Comparison of ENCODE assay signal across 29 cellular contexts in genomic region chr13:99948907-99949656, GRCh38. TPM values are rescaled to one million over a fixed set of nuclear protein-coding genes. Genes with fewer than 3 reads are reported as not detected.
DNase-seq lines count a peak whose midpoint lies in the region; ATAC-seq, FAIRE-seq and TF ChIP-seq lines count a peak whose summit lies in the region.
"Had no signal": no experiment of that assay in that cellular context is flagged by ENCODE, and none has a peak within 500 bp of the region (broad histone marks: within the 10 kb centered on the region; RNA-seq: fewer than 3 reads in every experiment).

No MANE protein-coding gene starts in this region.

- H2BK15ac ChIP-seq in neuronal stem cell (ENCODE audit: low read length) = no peak overlapping the region

- H3K18ac ChIP-seq in neuronal stem cell (ENCODE audit: low read length) = no peak overlapping the region

- H3K9ac ChIP-seq in BLaER1 = no peak overlapping the region
- H3K9ac ChIP-seq in iPS-20b (ENCODE audit: low read depth, low read length) = peak overlapping the region; percentile 10; the same call in 1 of the 2 replicates
- H3K9ac ChIP-seq in neuronal stem cell (ENCODE audit: low read depth, low read length, poor library complexity) = no peak overlapping the region
- H3K9ac ChIP-seq: KMS-11 had no signal

- no peak overlapping the region for H3K14ac ChIP-seq in neuronal stem cell (ENCODE audit: low read length)

- H2BK5ac ChIP-seq in neuronal stem cell (ENCODE audit: low read length) = no peak overlapping the region

- H2AFZ ChIP-seq in neuronal stem cell (ENCODE audit: low read length) = peak overlapping the region; percentile 46

- no peak for TF ChIP-seq CTCF in esophagus muscularis mucosa (IDR thresholded peaks at IDR 0.05)

- H3K36me3 Mint-ChIP-seq in T-helper 17 cell (ENCODE audit: low read depth) = peaks cover 3% of the 10 kb centered on the region
- H3K36me3 Mint-ChIP-seq: activated naive CD8-positive, alpha-beta T cell treated with anti-CD3 and anti-CD28 coated beads, Interleukin-2, amount 10 ng/mL, durations not matched to agents 7 days and 5 days had no signal

- no peak overlapping the region for H3K27ac ChIP-seq in BLaER1
- H3K27ac ChIP-seq in iPS-20b (ENCODE audit: low read length) = no peak overlapping the region
- H3K27ac ChIP-seq in neuronal stem cell (replicated peaks; ENCODE audit: low read length) = no peak overlapping the region
- no peak overlapping the region for H3K27ac ChIP-seq in esophagus muscularis mucosa (replicated peaks in 1 of 4)
- H3K27ac ChIP-seq: KMS-11, RWPE1, skin epidermis had no signal

- H3K27me3 ChIP-seq in BLaER1 (peaks cover 15% of the 10 kb centered on the region), iPS-20b (ENCODE audit: insufficient read depth, low read length) (peaks cover 14% of the 10 kb centered on the region), neuronal stem cell (ENCODE audit: control insufficient read depth in 3 of 3, insufficient read depth in 3 of 3, low read depth in 1 of 3, low read length in 3 of 3) (no peaks in the 10 kb centered on the region), esophagus muscularis mucosa (peaks cover 0 to 83% (median 4%) of the 10 kb centered on the region in 4 donors)

- H3K4me3 ChIP-seq in BLaER1 = no peak overlapping the region
- no peak overlapping the region for H3K4me3 ChIP-seq in iPS-20b (ENCODE audit: low read length)
- H3K4me3 ChIP-seq in neuronal stem cell (ENCODE audit: low read length in 2 of 2) = no peak overlapping the region
- no peak overlapping the region for H3K4me3 ChIP-seq in esophagus muscularis mucosa
- H3K4me3 ChIP-seq: skin epidermis had no signal

- H4K91ac ChIP-seq in neuronal stem cell (ENCODE audit: low read depth, low read length, poor library complexity) = no peak overlapping the region

- H3K36me3 ChIP-seq in BLaER1 (no peaks in the 10 kb centered on the region), iPS-20b (ENCODE audit: insufficient read depth, low read depth, low read length) (no peaks in the 10 kb centered on the region), neuronal stem cell (replicated peaks in 1 of 2; ENCODE audit: control insufficient read depth in 2 of 2, insufficient read depth in 2 of 2, low read length in 2 of 2) (no peaks in the 10 kb centered on the region), esophagus muscularis mucosa (no peaks in the 10 kb centered on the region)
- H3K36me3 ChIP-seq: BE2C had no signal

- no peak for DNase-seq in T-helper 17 cell
- DNase-seq in neuronal stem cell (ENCODE audit: low spot score) = no peak
- no peak for DNase-seq in RCC 7860 (ENCODE audit: low spot score)
- no peak for DNase-seq in esophagus muscularis mucosa (ENCODE audit: extremely low spot score)
- DNase-seq in effector CD8-positive, alpha-beta T cell (lab: John Stamatoyannopoulos, UW) = no peak
- DNase-seq in GM19239 (ENCODE audit: insufficient read length, low spot score) = no peak
- DNase-seq: ACHN; activated CD4-positive, CD25-positive, alpha-beta regulatory T cell treated with anti-CD3 and anti-CD28 coated beads, Interleukin-2, amount 50 U/mL, for 72 hours; activated CD8-positive, alpha-beta T cell treated with anti-CD3 and anti-CD28 coated beads for 36 hours; activated naive CD8-positive, alpha-beta T cell treated with anti-CD3 and anti-CD28 coated beads, Interleukin-2, amount 10 ng/mL, durations not matched to agents 7 days and 5 days; BE2C; DND-41; HCEC 1CT; mesendoderm; NCI-H1436 treated with DMSO at 0.1 percent for 48 hours; NCI-H2107; NCI-H446; occipital lobe had no signal

- no peak overlapping the region for H3K23ac ChIP-seq in neuronal stem cell (ENCODE audit: low read depth, low read length, poor library complexity)

- FAIRE-seq in RCC 7860 (lab: Jason Lieb, UNC) = no peak
- FAIRE-seq in GM19239 (lab: Jason Lieb, UNC) = no peak
- FAIRE-seq: HTR-8/SVneo had no signal

- no peaks in the 10 kb centered on the region for H3K79me1 ChIP-seq in neuronal stem cell (ENCODE audit: low read depth, low read length)

- H4K8ac ChIP-seq in neuronal stem cell (ENCODE audit: low read depth, low read length) = no peak overlapping the region

- no peak overlapping the region for H2BK12ac ChIP-seq in neuronal stem cell (ENCODE audit: low read length)

- H3K27me3 Mint-ChIP-seq in T-helper 17 cell = peaks cover 79% of the 10 kb centered on the region

- peaks cover 4% of the 10 kb centered on the region for H3K4me1 Mint-ChIP-seq in T-helper 17 cell
- H3K4me1 Mint-ChIP-seq: activated naive CD8-positive, alpha-beta T cell treated with anti-CD3 and anti-CD28 coated beads, Interleukin-2, amount 10 ng/mL, durations not matched to agents 7 days and 5 days; activated T-helper 17 cell treated with anti-CD3 and anti-CD28 coated beads, Interleukin-2, amount 50 U/mL, for 72 hours had no signal

- H3K4me3 Mint-ChIP-seq in T-helper 17 cell = peak overlapping the region; percentile 34
- H3K4me3 Mint-ChIP-seq: activated CD8-positive, alpha-beta T cell treated with anti-CD3 and anti-CD28 coated beads for 36 hours; activated naive CD8-positive, alpha-beta T cell treated with anti-CD3 and anti-CD28 coated beads, Interleukin-2, amount 10 ng/mL, durations not matched to agents 7 days and 5 days; activated T-helper 17 cell treated with anti-CD3 and anti-CD28 coated beads, Interleukin-2, amount 50 U/mL, for 72 hours; stimulated activated naive CD8-positive, alpha-beta T cell treated with anti-CD3 and anti-CD28 coated beads, Interleukin-15, Interleukin-2, amounts not matched to agents 100 ng/mL and 50 ng/mL, for 24 hours; T-helper 1 cell treated with Interleukin-12 subunit alpha and Interleukin-12 subunit beta and Interleukin-4 antibody, amounts not matched to agents 30 μg/mL and 1 μg/mL, for 36 hours had no signal

- H2BK120ac ChIP-seq in neuronal stem cell (ENCODE audit: low read depth, low read length) = no peak overlapping the region

- H3K4me1 ChIP-seq in BLaER1 = peaks cover 17% of the 10 kb centered on the region
- peaks cover 10% of the 10 kb centered on the region; the same call in 1 of the 2 replicates for H3K4me1 ChIP-seq in iPS-20b (ENCODE audit: insufficient read depth, low read length)
- H3K4me1 ChIP-seq in neuronal stem cell (ENCODE audit: control insufficient read depth in 2 of 2, insufficient read depth in 1 of 2, low read depth in 1 of 2, low read length in 2 of 2) = peaks cover 5 to 19% of the 10 kb centered on the region in 2 donors
- no peaks in the 10 kb centered on the region for H3K4me1 ChIP-seq in esophagus muscularis mucosa
- H3K4me1 ChIP-seq: BE2C had no signal

- WGBS in neuronal stem cell (ENCODE audit: extremely low coverage in 2 of 2, insufficient read length in 2 of 2, insufficient replicate concordance in 1 of 2), 2 donors = 100% methylated on average over 2 of the region's 10 CpGs; no CpG with 5 or more reads in 1 of the 2 donors
- whole genome bisulfite sequencing in esophagus muscularis mucosa = 73% methylated on average over 10 of the region's 10 CpGs

- H3K9me3 ChIP-seq in BLaER1 = no peaks in the 10 kb centered on the region
- H3K9me3 ChIP-seq in T-helper 17 cell (ENCODE audit: control insufficient read depth, low read length, poor library complexity, severe bottlenecking) = no peaks in the 10 kb centered on the region
- H3K9me3 ChIP-seq in iPS-20b (ENCODE audit: insufficient read depth, low read depth, low read length) = no peaks in the 10 kb centered on the region
- H3K9me3 ChIP-seq in neuronal stem cell (replicated peaks in 1 of 2; ENCODE audit: control insufficient read depth in 2 of 2, insufficient read depth in 1 of 2, low read depth in 1 of 2, low read length in 2 of 2) = no peaks in the 10 kb centered on the region
- no peaks in the 10 kb centered on the region for H3K9me3 ChIP-seq in esophagus muscularis mucosa
- H3K9me3 ChIP-seq: BE2C, Caco-2 had no signal

- H3K4ac ChIP-seq in neuronal stem cell (ENCODE audit: low read length) = no peak overlapping the region

- TF ChIP-seq EP300 in esophagus muscularis mucosa (IDR thresholded peaks at IDR 0.05) = no peak

- no peak overlapping the region for H2AK5ac ChIP-seq in neuronal stem cell (ENCODE audit: low read depth, low read length)

- ATAC-seq in T-helper 17 cell = no peak
- ATAC-seq: activated CD8-positive, alpha-beta T cell treated with anti-CD3 and anti-CD28 coated beads for 36 hours; activated T-helper 17 cell treated with anti-CD3 and anti-CD28 coated beads, Interleukin-2, amount 50 U/mL, for 72 hours had no signal

- TF ChIP-seq POLR2A in esophagus muscularis mucosa (IDR thresholded peaks at IDR 0.05; ENCODE audit: low read depth) = no peak

- H3K27ac Mint-ChIP-seq in T-helper 17 cell = no peak overlapping the region
- H3K27ac Mint-ChIP-seq: activated CD8-positive, alpha-beta T cell treated with anti-CD3 and anti-CD28 coated beads for 36 hours; activated naive CD8-positive, alpha-beta T cell treated with anti-CD3 and anti-CD28 coated beads, Interleukin-2, amount 10 ng/mL, durations not matched to agents 7 days and 5 days; activated T-helper 17 cell treated with anti-CD3 and anti-CD28 coated beads, Interleukin-2, amount 50 U/mL, for 72 hours; stimulated activated naive CD8-positive, alpha-beta T cell treated with anti-CD3 and anti-CD28 coated beads, Interleukin-15, Interleukin-2, amounts not matched to agents 100 ng/mL and 50 ng/mL, for 24 hours; T-helper 1 cell treated with Interleukin-12 subunit alpha and Interleukin-12 subunit beta and Interleukin-4 antibody, amounts not matched to agents 30 μg/mL and 1 μg/mL, for 36 hours had no signal

- H3K4me2 ChIP-seq in BLaER1 (peak overlapping the region; percentile 51), neuronal stem cell (ENCODE audit: insufficient read depth, low read length, poor library complexity, severe bottlenecking) (no peak overlapping the region)
- H3K4me2 ChIP-seq: KMS-11 had no signal

- H4K20me1 ChIP-seq in BLaER1 = no peaks in the 10 kb centered on the region

- intact Hi-C loops in esophagus muscularis mucosa (cut with DNase I) = no loop called here

RNA-seq across cellular contexts. Expression of gene ZIC5, which starts 22.5 kb away (rescaled TPM):
- total RNA-seq in T-helper 17 cell (not detected), esophagus muscularis mucosa (not detected)
- 18.1 TPM for polyA plus RNA-seq in neuronal stem cell (2013, experiment 1 of 2)
- polyA plus RNA-seq in neuronal stem cell (2013, experiment 2 of 2) = 18.3 TPM
- total RNA-seq: activated CD8-positive, alpha-beta T cell treated with anti-CD3 and anti-CD28 coated beads for 36 hours; activated naive CD8-positive, alpha-beta T cell treated with anti-CD3 and anti-CD28 coated beads, Interleukin-2, amount 10 ng/mL, durations not matched to agents 7 days and 5 days; myocyte had no signal

RNA-seq across cellular contexts. Expression of gene ZIC2, which starts 32.5 kb away (rescaled TPM):
- total RNA-seq in T-helper 17 cell (not detected), esophagus muscularis mucosa (not detected)
- 120 TPM for polyA plus RNA-seq in neuronal stem cell (2013, experiment 1 of 2)
- polyA plus RNA-seq in neuronal stem cell (2013, experiment 2 of 2) = 122 TPM
- total RNA-seq: activated CD8-positive, alpha-beta T cell treated with anti-CD3 and anti-CD28 coated beads for 36 hours; activated naive CD8-positive, alpha-beta T cell treated with anti-CD3 and anti-CD28 coated beads, Interleukin-2, amount 10 ng/mL, durations not matched to agents 7 days and 5 days; myocyte had no signal
